Comparison of ENCODE assay signal across 8 cellular contexts in genomic region chr9:97411440-97411788, GRCh38. TPM values are rescaled to one million over a fixed set of nuclear protein-coding genes. Genes with fewer than 3 reads are reported as not detected.
DNase-seq lines count a peak whose midpoint lies in the region; ATAC-seq and TF ChIP-seq lines count a peak whose summit lies in the region.

No MANE protein-coding gene starts in this region.

- H3K9ac ChIP-seq in HCT116 (ENCODE audit: low read length) = peak overlapping the region; percentile 27
- H3K9ac ChIP-seq in adipocyte (ENCODE audit: low read length) = peak overlapping the region; percentile 78

- no peak for TF ChIP-seq POLR2A in HCT116 (IDR thresholded peaks at IDR 0.05; ENCODE audit: borderline replicate concordance, extremely low read depth, insufficient read depth, insufficient read length)

- H3K4me3 ChIP-seq in AG09309 (ENCODE audit: control insufficient read depth, low read depth, low read length) (peak overlapping the region; percentile 44), HCT116 (replicated peaks in 1 of 2; ENCODE audit: low read depth in 1 of 2, low read length in 2 of 2) (peak overlapping the region; percentile 57 to 69), adipocyte (ENCODE audit: low read length) (peak overlapping the region; percentile 78), mesodermal cell (ENCODE audit: extremely low read depth, insufficient read depth, low read length, poor library complexity, severe bottlenecking) (peak overlapping the region; percentile 68)

- no peak for ATAC-seq in HCT116

- CTCF ChIA-PET in HCT116 (lab: Charles Lee) (interaction anchor here (1.3 kb wide), 1 partner anchor 557 kb away, joined by 3 read pairs; the partner anchor contains the start of gene ZNF782), RWPE1 (lab: Yijun Ruan, JAX) (interaction anchor here (0.6 to 1.3 kb wide), 7 partner anchors 24 to 1509 kb away, joined by 3 to 11 read pairs (median 3); no protein-coding TSS in a partner anchor)

- DNase-seq in AG09309 (ENCODE audit: low read depth) = no peak
- DNase-seq in HCT116 (ENCODE audit: low read depth, low spot score) = no peak
- DNase-seq in adipocyte (ENCODE audit: low read depth) = no peak
- no peak for DNase-seq in ecto neural progenitor cell (ENCODE audit: low spot score)
- DNase-seq in NCI-H82 (lab: John Stamatoyannopoulos, UW) = no peak
- no peak for DNase-seq in RWPE1 (ENCODE audit: low spot score)
- no peak for DNase-seq in nucleus accumbens (lab: John Stamatoyannopoulos, UW)

- H3K4me1 ChIP-seq in HCT116 (ENCODE audit: control insufficient read depth in 1 of 2, insufficient read depth in 2 of 2, low read length in 2 of 2) (peaks cover 0 to 12% of the 10 kb centered on the region in 2 experiments; a peak in 2 of 4 replicates), adipocyte (ENCODE audit: control insufficient read depth, insufficient read depth, low read length) (peaks cover 9% of the 10 kb centered on the region), mesodermal cell (ENCODE audit: control insufficient read depth, insufficient read depth, low read length, poor library complexity, severe bottlenecking) (no peaks in the 10 kb centered on the region)

- BruUV-seq in HCT116 (replicated peaks; lab: Mats Ljungman, UMichigan) = no TSS peak

- H3K9me2 ChIP-seq in HCT116 (ENCODE audit: insufficient read depth) = no peaks in the 10 kb centered on the region

- H3K4me2 ChIP-seq in HCT116 (ENCODE audit: low read length) = peak overlapping the region; percentile 86

- POLR2A ChIA-PET in HCT116 (lab: Charles Lee) = no interaction called here
- POLR2A ChIA-PET in RWPE1 (lab: Yijun Ruan, JAX; ENCODE audit: low non-redundant PET) = no interaction called here

- TF ChIP-seq RAD21 in HCT116 (IDR thresholded peaks at IDR 0.05; ENCODE audit: low read depth) = no peak

- H3K27ac ChIP-seq in HCT116 (ENCODE audit: low read depth, low read length) = no peak overlapping the region
- H3K27ac ChIP-seq in mesodermal cell (ENCODE audit: low read depth, low read length, severe bottlenecking) = no peak overlapping the region
- H3K27ac ChIP-seq in RWPE1 = no peak overlapping the region

- H3K27me3 ChIP-seq in HCT116 (ENCODE audit: insufficient read depth, low read length) = no peaks in the 10 kb centered on the region
- H3K27me3 ChIP-seq in adipocyte (replicated peaks; ENCODE audit: control insufficient read depth, insufficient read depth, low read length) = peaks cover 24% of the 10 kb centered on the region

- TF ChIP-seq CTCF in AG09309 (IDR thresholded peaks at IDR 0.05; ENCODE audit: control insufficient read depth, insufficient read depth, low read depth, low read length, missing control alignments) = no peak
- no peak for TF ChIP-seq CTCF in HCT116 (IDR thresholded peaks at IDR 0.05 in 2 of 3, conservative IDR thresholded peaks at IDR 0.05 in 1 of 3; ENCODE audit: borderline replicate concordance in 1 of 3, insufficient read depth in 1 of 3, low read depth in 2 of 3, low read length in 2 of 3)
- TF ChIP-seq CTCF in RWPE1 (conservative IDR thresholded peaks at IDR 0.05; ENCODE audit: low read depth) = no peak

- intact Hi-C loops in HCT116 (cut with micrococcal nuclease) = loop anchor here (1.0 to 5.0 kb wide), 3 partner anchors 187 to 554 kb away; no protein-coding TSS in a partner anchor

- no peaks in the 10 kb centered on the region for H4K20me1 ChIP-seq in HCT116 (ENCODE audit: insufficient read depth)

- H3K36me3 ChIP-seq in HCT116 (ENCODE audit: control insufficient read depth in 1 of 2, insufficient read depth in 2 of 2, low read length in 2 of 2) (no peaks in the 10 kb centered on the region), adipocyte (ENCODE audit: control insufficient read depth, insufficient read depth, low read length, severe bottlenecking) (no peaks in the 10 kb centered on the region), mesodermal cell (ENCODE audit: control insufficient read depth, insufficient read depth, low read length) (no peaks in the 10 kb centered on the region)

- H3K9me3 ChIP-seq in HCT116 (ENCODE audit: control insufficient read depth in 1 of 2, insufficient read depth in 1 of 2, low read depth in 1 of 2, low read length in 2 of 2) (no peaks in the 10 kb centered on the region), adipocyte (ENCODE audit: control insufficient read depth, low read length) (peaks cover 10% of the 10 kb centered on the region), mesodermal cell (ENCODE audit: control insufficient read depth, low read length) (no peaks in the 10 kb centered on the region)

- 33 to 55% methylated on average over 2 to 3 of the region's 3 CpGs for WGBS in mesodermal cell (ENCODE audit: insufficient coverage in 2 of 2), 2 experiments

- peak overlapping the region; percentile 99 for H2AFZ ChIP-seq in HCT116 (ENCODE audit: low read depth, low read length, poor library complexity, severe bottlenecking)

- no peaks in the 10 kb centered on the region for H3K79me2 ChIP-seq in HCT116 (ENCODE audit: insufficient read depth, low read length)

- RAD21 ChIA-PET in HCT116 (lab: Charles Lee; ENCODE audit: low non-redundant PET in 1 of 2, low total read pairs in 2 of 2, uncharacterized antibody in 2 of 2, unreplicated experiment in 2 of 2) = no interaction called here

TF ChIP-seq in HCT116, 20 proteins besides CTCF, POLR2A, EP300 and RAD21:
- no peak for TF ChIP-seq POLR2AphosphoS5 (IDR thresholded peaks at IDR 0.05; ENCODE audit: low read depth, low read length)

RNA-seq across cellular contexts. Expression of gene TDRD7, which starts 0.5 kb away (rescaled TPM):
- 8.0 TPM for total RNA-seq in HCT116 (2021; ENCODE audit: unreplicated experiment)
- polyA plus RNA-seq in HCT116 (2012) = 4.7 and 5.6 TPM in 2 replicates
- 2.8 TPM for polyA plus RNA-seq in mesodermal cell (2013, experiment 1 of 2)
- polyA plus RNA-seq in mesodermal cell (2013, experiment 2 of 2) = 3.0 TPM
